In the genomic region with DNA sequence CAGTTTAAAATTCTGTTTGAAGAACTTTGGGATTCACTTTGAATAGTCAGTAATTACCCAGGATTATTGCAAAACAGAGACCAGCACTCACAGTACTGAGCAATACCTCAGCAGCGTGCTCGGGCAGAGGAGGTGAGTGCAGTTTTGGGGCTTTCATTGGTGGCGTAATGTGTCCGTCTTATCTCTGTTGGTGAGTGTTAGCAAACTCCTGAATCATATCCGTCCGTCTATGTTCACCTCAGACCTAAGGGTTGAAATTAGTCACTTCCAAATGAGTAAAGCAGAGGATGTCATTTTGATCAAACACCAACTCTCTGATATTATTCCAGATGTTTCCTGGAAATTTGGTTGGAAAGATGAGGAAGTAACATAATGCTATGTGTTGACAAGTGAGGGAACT, we compare ENCODE assay signal across 1 cellular context.
A peak's percentile ranks its signal among the peaks of the same experiment; 100 is the strongest.
TF ChIP-seq lines count a peak whose summit lies in the region.

No MANE protein-coding gene starts in this region.

TF ChIP-seq in HepG2, 621 proteins besides CTCF, POLR2A, EP300 and RAD21 (continued from another document):
- 0 out of 4 replicates have a peak, but pooled peaks of 1 of the 2 experiments have one; percentile 24 for TF ChIP-seq HMGXB4 (CRISPR knock-in tag; IDR thresholded peaks at IDR 0.05; ENCODE audit: borderline replicate concordance in 1 of 2, low read depth in 1 of 2)
- no peak for TF ChIP-seq NFE2L2 (IDR thresholded peaks at IDR 0.05; ENCODE audit: low read length)
- peak; percentile 27; the same call in 1 of the 2 replicates for TF ChIP-seq DPF2 (CRISPR knock-in tag; IDR thresholded peaks at IDR 0.05; ENCODE audit: borderline replicate concordance, low read depth)
- peak; percentile 59; the same call in 1 of the 2 replicates for TF ChIP-seq ZNF12 (CRISPR knock-in tag; IDR thresholded peaks at IDR 0.05)
- no peak for TF ChIP-seq CAMTA2 (CRISPR knock-in tag; IDR thresholded peaks at IDR 0.05; ENCODE audit: borderline replicate concordance)
- peak; percentile 74; the same call in 1 of the 2 replicates for TF ChIP-seq GATA4 (IDR thresholded peaks at IDR 0.05; ENCODE audit: borderline replicate concordance, low read depth)
- TF ChIP-seq ZNF431 (CRISPR knock-in tag; IDR thresholded peaks at IDR 0.05; ENCODE audit: borderline replicate concordance, low read depth): no peak
- TF ChIP-seq CREM (IDR thresholded peaks at IDR 0.05): peak; percentile 76; the same call in 1 of the 2 replicates
- TF ChIP-seq CREM (CRISPR knock-in tag; IDR thresholded peaks at IDR 0.05): no peak
- TF ChIP-seq ZNF772 (CRISPR knock-in tag; IDR thresholded peaks at IDR 0.05): 0 out of 2 replicates have a peak, but pooled peaks have one; percentile 25
- TF ChIP-seq LCORL (IDR thresholded peaks at IDR 0.05): 0 out of 2 replicates have a peak, but pooled peaks have one; percentile 41
- TF ChIP-seq LCORL (CRISPR knock-in tag; IDR thresholded peaks at IDR 0.05): peak; percentile 76
- peak; percentile 73 for TF ChIP-seq ARID5B (CRISPR knock-in tag; IDR thresholded peaks at IDR 0.05)
- TF ChIP-seq AHR (CRISPR knock-in tag; IDR thresholded peaks at IDR 0.05): no peak
